7 cellular contexts compared by ENCODE assay signal in the genomic region with DNA sequence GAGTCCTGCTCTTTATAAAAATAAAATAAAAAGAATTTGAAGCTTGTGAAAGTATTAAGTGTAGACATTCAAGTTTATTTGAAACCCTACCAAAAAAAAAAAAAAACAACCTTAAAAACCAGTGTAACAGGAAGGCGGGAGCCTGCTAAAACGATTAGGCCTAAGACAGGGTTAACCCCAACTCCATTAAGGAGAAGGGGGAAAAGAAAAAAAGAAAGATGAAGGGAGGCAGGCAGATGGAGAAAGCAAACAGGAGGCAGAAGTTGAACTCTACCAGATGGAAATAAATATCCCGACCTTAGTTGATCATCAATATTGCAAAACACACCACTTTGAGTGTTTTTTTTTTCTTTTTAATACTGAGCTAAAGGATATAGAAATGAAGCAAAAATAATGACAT. TPM values are rescaled to one million over a fixed set of nuclear protein-coding genes. Genes with fewer than 3 reads are reported as not detected.
DNase-seq lines count a peak whose midpoint lies in the region; ATAC-seq and TF ChIP-seq lines count a peak whose summit lies in the region.

No MANE protein-coding gene starts in this region.

- peaks cover 14% of the 10 kb centered on the region for H3K23me2 ChIP-seq in H9 (ENCODE audit: insufficient read length, low read depth, low read length, poor library complexity, severe bottlenecking)

- H2BK15ac ChIP-seq in H9 (ENCODE audit: low read depth, low read length) = no peak overlapping the region

- peak overlapping the region; percentile 89 to 98 for H3K4me3 Mint-ChIP-seq in H9

- no CpG with 5 or more reads among the region's 3 CpGs for WGBS in H9 (ENCODE audit: extremely low coverage, insufficient read length, low lambda C conversion rate)

- DNase-seq in H9 (no peak), RWPE2 (ENCODE audit: low spot score) (no peak), fibroblast of peridontal ligament (ENCODE audit: extremely low read depth) (peak; percentile 58), GM20000 (ENCODE audit: low spot score) (no peak), mesenteric fat pad (ENCODE audit: low spot score) (no peak)
- no peak for DNase-seq in effector CD4-positive, alpha-beta T cell

- H4K20me1 ChIP-seq in H9 (ENCODE audit: control insufficient read depth, insufficient read depth, insufficient read length) = no peaks in the 10 kb centered on the region

- H3T11ph ChIP-seq in H9 (ENCODE audit: low read length) = no peak overlapping the region

- no peak overlapping the region for H2BK120ac ChIP-seq in H9 (ENCODE audit: low read depth, low read length, poor library complexity, severe bottlenecking)

- no peak overlapping the region for H3K23ac ChIP-seq in H9 (ENCODE audit: insufficient read length, low read depth, low read length)

- no peak overlapping the region for H4K8ac ChIP-seq in H9 (replicated peaks; ENCODE audit: insufficient read length, low read depth, low read length)

- no peak overlapping the region for H3K56ac ChIP-seq in H9 (ENCODE audit: insufficient read length, low read depth, low read length)

- H3K4me3 ChIP-seq in RWPE2 (ENCODE audit: severe bottlenecking) (peak overlapping the region; percentile 53), skeletal muscle satellite cell (ENCODE audit: low read length) (peak overlapping the region; percentile 94)

- peaks cover 30% of the 10 kb centered on the region for H3K36me3 ChIP-seq in RWPE2 (ENCODE audit: low read depth)
- peaks cover 24% of the 10 kb centered on the region for H3K36me3 ChIP-seq in skeletal muscle satellite cell (ENCODE audit: insufficient read depth, low read length)

- peaks cover 2% of the 10 kb centered on the region; the same call in 1 of the 2 replicates for H3K4me1 ChIP-seq in H9 (ENCODE audit: insufficient read depth, low read length)
- peaks cover 6% of the 10 kb centered on the region for H3K4me1 ChIP-seq in RWPE2 (ENCODE audit: insufficient read depth, poor library complexity, severe bottlenecking)
- peaks cover 11% of the 10 kb centered on the region for H3K4me1 ChIP-seq in skeletal muscle satellite cell (ENCODE audit: control insufficient read depth, insufficient read depth, low read length)

- H2BK5ac ChIP-seq in H9 (ENCODE audit: insufficient read length, low read length) = no peak overlapping the region

- H3K9me3 ChIP-seq in H9 (ENCODE audit: control insufficient read depth, low read depth, low read length) = no peaks in the 10 kb centered on the region
- no peaks in the 10 kb centered on the region for H3K9me3 ChIP-seq in RWPE2 (ENCODE audit: severe bottlenecking)
- H3K9me3 ChIP-seq in skeletal muscle satellite cell (replicated peaks; ENCODE audit: low read length) = no peaks in the 10 kb centered on the region

- H4K5ac ChIP-seq in H9 (ENCODE audit: insufficient read length, low read depth, low read length) = no peak overlapping the region

- no peak overlapping the region for H2AFZ ChIP-seq in H9 (ENCODE audit: low read length)

- no peak overlapping the region for H4K91ac ChIP-seq in H9 (ENCODE audit: insufficient read length, low read depth, low read length)

- ATAC-seq in RWPE2 (ENCODE audit: low read depth) = no peak

- H3K79me2 ChIP-seq in H9 (ENCODE audit: insufficient read depth, low read length) = peaks cover 18% of the 10 kb centered on the region; the same call in 1 of the 2 replicates

- H3K27me3 ChIP-seq in H9 (ENCODE audit: insufficient read depth, low read length) = no peaks in the 10 kb centered on the region
- no peaks in the 10 kb centered on the region for H3K27me3 ChIP-seq in RWPE2 (ENCODE audit: insufficient read depth, poor library complexity, severe bottlenecking)
- H3K27me3 ChIP-seq in skeletal muscle satellite cell (ENCODE audit: control insufficient read depth, insufficient read depth, low read length) = no peaks in the 10 kb centered on the region

- H3K18ac ChIP-seq in H9 (ENCODE audit: insufficient read length, low read depth, low read length) = no peak overlapping the region

- H3K4ac ChIP-seq in H9 (ENCODE audit: low read depth, low read length) = no peak overlapping the region

- TF ChIP-seq CTCF in H9 (conservative IDR thresholded peaks at IDR 0.05) = no peak
- no peak for TF ChIP-seq CTCF in RWPE2 (IDR thresholded peaks at IDR 0.05; ENCODE audit: poor library complexity, severe bottlenecking)
- no peak for TF ChIP-seq CTCF in GM20000 (IDR thresholded peaks at IDR 0.05; ENCODE audit: extremely low read depth, missing control alignments)

- peaks cover 1 to 5% of the 10 kb centered on the region in 2 experiments; a peak in 3 of 5 replicates for H3K9me3 Mint-ChIP-seq in H9

- peak overlapping the region; percentile 56 for H3K9ac ChIP-seq in H9 (ENCODE audit: extremely low read depth, insufficient read length, low read length)
- peak overlapping the region; percentile 84 for H3K9ac ChIP-seq in skeletal muscle satellite cell (ENCODE audit: low read depth, low read length)

- H3K4me2 ChIP-seq in H9 (ENCODE audit: insufficient read depth, insufficient read length, low read length) (peak overlapping the region; percentile 95), skeletal muscle satellite cell (ENCODE audit: low read length) (peak overlapping the region; percentile 96)

- H3K79me1 ChIP-seq in H9 (ENCODE audit: insufficient read depth, low read depth, low read length, poor library complexity, severe bottlenecking) = no peaks in the 10 kb centered on the region

- H2BK20ac ChIP-seq in H9 (ENCODE audit: low read depth, low read length, poor library complexity, severe bottlenecking) = no peak overlapping the region

- H3K4me1 Mint-ChIP-seq in H9 = peaks cover 37 to 40% of the 10 kb centered on the region in 2 experiments

- peaks cover 20 to 37% (median 25%) of the 10 kb centered on the region in 3 experiments for H3K36me3 Mint-ChIP-seq in H9 (ENCODE audit: insufficient read depth in 1 of 3, low read depth in 3 of 3)

- no peak overlapping the region for H2AK5ac ChIP-seq in H9 (ENCODE audit: insufficient read length, low read length)

- H3K14ac ChIP-seq in H9 (ENCODE audit: insufficient read depth, low read length) = no peak overlapping the region

- no peak overlapping the region for H2BK12ac ChIP-seq in H9 (ENCODE audit: insufficient read length, low read depth, low read length)

- no peaks in the 10 kb centered on the region; the same call in 1 of the 2 replicates for H3K27me3 Mint-ChIP-seq in H9 (ENCODE audit: low read depth)

- peak overlapping the region; percentile 46 for H3K27ac ChIP-seq in H9 (ENCODE audit: insufficient read length, low read depth, low read length)
- H3K27ac ChIP-seq in RWPE2 (ENCODE audit: poor library complexity, severe bottlenecking) = peak overlapping the region; percentile 95

- H3K27ac Mint-ChIP-seq in H9 = peak overlapping the region; percentile 65 to 99 (median 87); a peak in 5 of 7 replicates

RNA-seq across cellular contexts. Expression of a gene that starts 1.2 kb away (rescaled TPM):
- total RNA-seq in H9 (2021) (32.0 and 32.7 TPM in 2 replicates), mesenteric fat pad (97.2 TPM)
- total RNA-seq in skeletal muscle satellite cell (2012; rRNA removed) = 9.8 and 10.9 TPM in 2 replicates
